Comparison of ENCODE assay signal across 16 cellular contexts in genomic region chr1:7375781-7376660, GRCh38.
"Had no signal": no experiment of that assay in that cellular context is flagged by ENCODE, and none has a peak within 500 bp of the region (broad histone marks: within the 10 kb centered on the region; RNA-seq: fewer than 3 reads in every experiment).

No MANE protein-coding gene starts in this region.

- H3K36me3 ChIP-seq: gastrocnemius medialis, heart left ventricle, suprapubic skin, upper lobe of left lung had no signal

- ATAC-seq: activated T-cell treated with anti-CD3 and anti-CD28 coated beads, Interleukin-2, amount 50 U/mL, for 72 hours; effector memory CD8-positive, alpha-beta T cell; gastrocnemius medialis; stimulated activated naive CD8-positive, alpha-beta T cell treated with anti-CD3 and anti-CD28 coated beads, Interleukin-15, Interleukin-2, amounts not matched to agents 100 U/mL and 50 U/mL, for 24 hours had no signal

- DNase-seq: activated CD4-positive, alpha-beta memory T cell treated with anti-CD3 and anti-CD28 coated beads for 36 hours; activated CD4-positive, alpha-beta T cell treated with anti-CD3 and anti-CD28 coated beads for 1 hour; activated naive CD8-positive, alpha-beta T cell treated with anti-CD3 and anti-CD28 coated beads, Interleukin-2, amount 10 ng/mL, durations not matched to agents 7 days and 5 days; activated T-cell treated with anti-CD3 and anti-CD28 coated beads, Interleukin-2, amount 50 U/mL, for 72 hours; effector memory CD8-positive, alpha-beta T cell; gastrocnemius medialis; immature natural killer cell; naive B cell; stimulated activated CD4-positive, alpha-beta T cell treated with anti-CD3 and anti-CD28 coated beads, Interleukin-15, amount 100 ng/mL, for 24 hours; stimulated activated CD4-positive, alpha-beta T cell treated with anti-CD3 and anti-CD28 coated beads, Interleukin-4, amount 100 ng/mL, for 24 hours; stimulated activated naive CD8-positive, alpha-beta T cell treated with anti-CD3 and anti-CD28 coated beads, Interleukin-15, Interleukin-2, amounts not matched to agents 100 U/mL and 50 U/mL, for 24 hours had no signal

- H3K27ac ChIP-seq: epithelial cell of prostate, gastrocnemius medialis, parathyroid adenoma, suprapubic skin, upper lobe of left lung had no signal

- H3K4me3 ChIP-seq: gastrocnemius medialis, heart left ventricle, suprapubic skin, upper lobe of left lung had no signal

- H3K27me3 ChIP-seq: gastrocnemius medialis, upper lobe of left lung had no signal

- H3K9me3 ChIP-seq: gastrocnemius medialis, heart left ventricle, suprapubic skin, upper lobe of left lung had no signal
